21 cellular contexts compared by ENCODE assay signal in genomic region chr18:5746844-5747243, GRCh38.
DNase-seq lines count a peak whose midpoint lies in the region; ATAC-seq lines count a peak whose summit lies in the region.
"Had no signal": no experiment of that assay in that cellular context is flagged by ENCODE, and none has a peak within 500 bp of the region (broad histone marks: within the 10 kb centered on the region; RNA-seq: fewer than 3 reads in every experiment).

No MANE protein-coding gene starts in this region.

- no peaks in the 10 kb centered on the region for H3K36me3 ChIP-seq in GM23248 (ENCODE audit: low read depth)
- H3K36me3 ChIP-seq in mesendoderm (ENCODE audit: control insufficient read depth, insufficient read depth, low read length): no peaks in the 10 kb centered on the region
- H3K36me3 ChIP-seq: BLaER1 had no signal

- H2AFZ ChIP-seq in GM23248: no peak overlapping the region

- H3K9me3 Mint-ChIP-seq in effector memory CD8-positive, alpha-beta T cell: peaks cover 0 to 4% of the 10 kb centered on the region in 2 donors

- in situ Hi-C loops in GM23248 (cut with MboI): no loop called here

- no peak overlapping the region for H3K27ac Mint-ChIP-seq in effector memory CD8-positive, alpha-beta T cell
- H3K27ac Mint-ChIP-seq: activated CD8-positive, alpha-beta memory T cell treated with anti-CD3 and anti-CD28 coated beads, Interleukin-2, amount 10 ng/mL, durations not matched to agents 7 days and 5 days; activated T-helper 17 cell treated with anti-CD3 and anti-CD28 coated beads, Interleukin-2, amount 50 U/mL, for 72 hours; HFFc6 had no signal

- no peak overlapping the region for H4K5ac ChIP-seq in mesendoderm (ENCODE audit: low read length)

- H3K4me2 ChIP-seq in GM23248 (ENCODE audit: unreplicated experiment): no peak overlapping the region
- H3K4me2 ChIP-seq in mesendoderm (ENCODE audit: low read length): no peak overlapping the region
- H3K4me2 ChIP-seq: BLaER1, SK-N-SH had no signal

- H3K18ac ChIP-seq in mesendoderm (ENCODE audit: low read length): no peak overlapping the region

- no peak overlapping the region for H3K56ac ChIP-seq in mesendoderm (ENCODE audit: low read length)

- no peaks in the 10 kb centered on the region for H4K20me1 ChIP-seq in GM23248 (ENCODE audit: insufficient read depth)
- H4K20me1 ChIP-seq: BLaER1 had no signal

- H2BK15ac ChIP-seq in mesendoderm (replicated peaks; ENCODE audit: low read depth): no peak overlapping the region

- H3F3A ChIP-seq in GM23248 (ENCODE audit: insufficient read depth): no peaks in the 10 kb centered on the region

- H2BK5ac ChIP-seq in mesendoderm (ENCODE audit: low read length): no peak overlapping the region

- no peak for ATAC-seq in effector memory CD8-positive, alpha-beta T cell (replicated peaks)
- no peak for ATAC-seq in GM21367 (IDR thresholded peaks at IDR 0.05; ENCODE audit: unreplicated experiment)
- ATAC-seq: activated CD8-positive, alpha-beta memory T cell treated with anti-CD3 and anti-CD28 coated beads, Interleukin-2, amount 10 ng/mL, durations not matched to agents 7 days and 5 days; activated T-helper 17 cell treated with anti-CD3 and anti-CD28 coated beads, Interleukin-2, amount 50 U/mL, for 72 hours; Panc1; right cardiac atrium; stimulated activated naive CD8-positive, alpha-beta T cell treated with anti-CD3 and anti-CD28 coated beads, Interleukin-15, Interleukin-2, amounts not matched to agents 100 U/mL and 50 U/mL, for 24 hours had no signal

- H3K23ac ChIP-seq in mesendoderm (ENCODE audit: low read length): no peak overlapping the region

- no peaks in the 10 kb centered on the region for H3K9me2 ChIP-seq in GM23248 (ENCODE audit: insufficient read depth)
- H3K9me2 ChIP-seq: SK-N-SH had no signal

- 6 to 9% methylated on average over 6 of the region's 6 CpGs for WGBS in GM23248 (ENCODE audit: low coverage in 1 of 2, low lambda C conversion rate in 2 of 2, missing lambda C conversion rate in 2 of 2), 2 experiments
- WGBS in mesendoderm (ENCODE audit: extremely low coverage, insufficient coverage, low lambda C conversion rate): no CpG with 5 or more reads among the region's 6 CpGs

- H3K27me3 Mint-ChIP-seq in effector memory CD8-positive, alpha-beta T cell: no peaks in the 10 kb centered on the region
- H3K27me3 Mint-ChIP-seq: activated CD8-positive, alpha-beta memory T cell treated with anti-CD3 and anti-CD28 coated beads, Interleukin-2, amount 10 ng/mL, durations not matched to agents 7 days and 5 days had no signal

- H2BK120ac ChIP-seq in mesendoderm (ENCODE audit: low read depth, low read length): no peak overlapping the region

- no peaks in the 10 kb centered on the region for H3K27me3 ChIP-seq in GM23248 (replicated peaks; ENCODE audit: insufficient read depth)
- H3K27me3 ChIP-seq in mesendoderm (ENCODE audit: insufficient read depth, low read length, poor library complexity): no peaks in the 10 kb centered on the region
- H3K27me3 ChIP-seq: BLaER1 had no signal

- H3K36me3 Mint-ChIP-seq in effector memory CD8-positive, alpha-beta T cell (ENCODE audit: insufficient read depth): no peaks in the 10 kb centered on the region
- H3K36me3 Mint-ChIP-seq: activated CD8-positive, alpha-beta memory T cell treated with anti-CD3 and anti-CD28 coated beads, Interleukin-2, amount 10 ng/mL, durations not matched to agents 7 days and 5 days had no signal

- H3K9ac ChIP-seq in GM23248: no peak overlapping the region
- no peak overlapping the region for H3K9ac ChIP-seq in mesendoderm (ENCODE audit: low read length)
- H3K9ac ChIP-seq: BLaER1, SK-N-SH had no signal

- H4K8ac ChIP-seq in mesendoderm (ENCODE audit: low read depth, low read length): no peak overlapping the region

- no peaks in the 10 kb centered on the region for H3K4me1 Mint-ChIP-seq in effector memory CD8-positive, alpha-beta T cell (ENCODE audit: low read depth in 2 of 2)
- H3K4me1 Mint-ChIP-seq: activated CD8-positive, alpha-beta memory T cell treated with anti-CD3 and anti-CD28 coated beads, Interleukin-2, amount 10 ng/mL, durations not matched to agents 7 days and 5 days; activated T-helper 17 cell treated with anti-CD3 and anti-CD28 coated beads, Interleukin-2, amount 50 U/mL, for 72 hours had no signal

- no peaks in the 10 kb centered on the region for H3K4me1 ChIP-seq in GM23248 (ENCODE audit: insufficient read depth)
- peaks cover 5% of the 10 kb centered on the region for H3K4me1 ChIP-seq in mesendoderm (ENCODE audit: control insufficient read depth, low read depth, low read length)
- H3K4me1 ChIP-seq: BLaER1 had no signal

- no peaks in the 10 kb centered on the region for H3K79me2 ChIP-seq in GM23248 (ENCODE audit: insufficient read depth)
- no peaks in the 10 kb centered on the region for H3K79me2 ChIP-seq in mesendoderm (ENCODE audit: control insufficient read depth, insufficient read depth, low read length)

- H3K4me3 Mint-ChIP-seq in effector memory CD8-positive, alpha-beta T cell: no peak overlapping the region
- H3K4me3 Mint-ChIP-seq: activated CD8-positive, alpha-beta memory T cell treated with anti-CD3 and anti-CD28 coated beads, Interleukin-2, amount 10 ng/mL, durations not matched to agents 7 days and 5 days; activated T-helper 17 cell treated with anti-CD3 and anti-CD28 coated beads, Interleukin-2, amount 50 U/mL, for 72 hours; HFFc6 had no signal

- H3K27ac ChIP-seq in GM23248 (no peak overlapping the region), mesendoderm (ENCODE audit: low read depth, low read length) (no peak overlapping the region)
- H3K27ac ChIP-seq: BLaER1 had no signal

- H2AK5ac ChIP-seq in mesendoderm (ENCODE audit: low read length): no peak overlapping the region

- H3K9me3 ChIP-seq in GM23248 (ENCODE audit: low read depth): no peaks in the 10 kb centered on the region
- H3K9me3 ChIP-seq: BLaER1, SK-N-SH had no signal

- H3K4me3 ChIP-seq in GM23248 (no peak overlapping the region), mesendoderm (ENCODE audit: low read length) (no peak overlapping the region)
- H3K4me3 ChIP-seq: BLaER1 had no signal

- no peak overlapping the region for H3K4ac ChIP-seq in mesendoderm (ENCODE audit: low read depth, low read length)

- H3K79me1 ChIP-seq in mesendoderm (ENCODE audit: low read length): no peaks in the 10 kb centered on the region

- DNase-seq in NCI-H146 (lab: John Stamatoyannopoulos, UW) (peak; percentile 21), NCI-H146 treated with DMSO at 0.1 percent for 48 hours (lab: John Stamatoyannopoulos, UW; ENCODE audit: unreplicated experiment) (no peak), GM23248 (peak; percentile 5), NCI-H460 (ENCODE audit: extremely low read depth, low read depth) (peak; percentile 6), mesendoderm (peak; percentile 19), DMS114 treated with DMSO at 0.1 percent for 48 hours (lab: John Stamatoyannopoulos, UW; ENCODE audit: unreplicated experiment) (no peak)
- no peak for DNase-seq in effector memory CD8-positive, alpha-beta T cell
- DNase-seq: activated CD4-positive, alpha-beta T cell treated with anti-CD3 and anti-CD28 coated beads for 1 hour; activated CD8-positive, alpha-beta memory T cell treated with anti-CD3 and anti-CD28 coated beads, Interleukin-2, amount 10 ng/mL, durations not matched to agents 7 days and 5 days; dermis blood vessel endothelial cell; HFFc6; occipital lobe; right cardiac atrium; SK-N-SH; stimulated activated naive CD8-positive, alpha-beta T cell treated with anti-CD3 and anti-CD28 coated beads, Interleukin-15, Interleukin-2, amounts not matched to agents 100 U/mL and 50 U/mL, for 24 hours; T1000; trophoblast cell had no signal

Comparison
In these comparisons a context has a peak if more than half of its experiments do, and no peak if none do; other contexts are left out.
1. DNase-seq: peak in NCI-H146 (single experiment), GM23248 (single experiment), NCI-H460 (single experiment) and mesendoderm (single experiment); none in NCI-H146 treated with DMSO at 0.1 percent for 48 hours (single experiment), effector memory CD8-positive, alpha-beta T cell (0 of 3) and DMS114 treated with DMSO at 0.1 percent for 48 hours (single experiment).